Comparison of ENCODE assay signal across 9 cellular contexts in the genomic region with DNA sequence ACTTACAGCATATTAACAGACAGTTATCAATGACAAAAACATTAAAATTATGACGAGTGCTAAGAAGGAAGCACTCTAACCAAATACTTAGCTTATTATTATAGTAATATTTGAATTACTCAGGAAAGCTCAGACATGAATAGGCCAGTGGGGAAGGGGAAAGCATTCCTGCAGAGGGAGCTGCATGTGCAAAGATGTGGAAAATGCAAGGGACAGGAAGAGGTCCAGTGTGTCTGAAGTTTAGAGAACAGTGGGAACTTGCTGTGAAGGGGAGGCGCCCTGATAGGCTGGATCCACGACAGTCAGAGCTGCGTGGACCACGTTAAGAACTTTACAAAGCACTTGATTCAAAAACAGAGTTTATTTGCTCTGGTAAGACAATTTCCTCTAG. TPM values are rescaled to one million over a fixed set of nuclear protein-coding genes. Genes with fewer than 3 reads are reported as not detected.
DNase-seq lines count a peak whose midpoint lies in the region; ATAC-seq and TF ChIP-seq lines count a peak whose summit lies in the region.
"Had no signal": no experiment of that assay in that cellular context is flagged by ENCODE, and none has a peak within 500 bp of the region (broad histone marks: within the 10 kb centered on the region; RNA-seq: fewer than 3 reads in every experiment).

No MANE protein-coding gene starts in this region.

- no peaks in the 10 kb centered on the region for H3K9me3 ChIP-seq in duodenal mucosa (ENCODE audit: control insufficient read depth in 1 of 2, low read length in 2 of 2)
- no peaks in the 10 kb centered on the region for H3K9me3 ChIP-seq in spleen

- TF ChIP-seq POLR2A in spleen (IDR thresholded peaks at IDR 0.05): no peak

- TF ChIP-seq CTCF in spleen (IDR thresholded peaks at IDR 0.05 in 8 of 11, conservative IDR thresholded peaks at IDR 0.05 in 3 of 11): no peak

- DNase-seq in NCI-H82 (lab: John Stamatoyannopoulos, UW): peak; percentile 40
- no peak for DNase-seq in NCI-H82 treated with DMSO at 0.1 percent for 48 hours (lab: John Stamatoyannopoulos, UW; ENCODE audit: unreplicated experiment)
- DNase-seq in NCI-H2227 (lab: John Stamatoyannopoulos, UW; ENCODE audit: unreplicated experiment): peak; percentile 12
- DNase-seq in spleen: no peak
- DNase-seq in amniotic stem cell (lab: John Stamatoyannopoulos, UW): no peak
- DNase-seq: T-helper 9 cell had no signal

- no peaks in the 10 kb centered on the region for H3K36me3 ChIP-seq in duodenal mucosa (ENCODE audit: control insufficient read depth in 1 of 2, insufficient read depth in 2 of 2, low read length in 2 of 2)
- no peaks in the 10 kb centered on the region for H3K36me3 ChIP-seq in spleen

- intact Hi-C loops in spleen (cut with DNase I; ENCODE audit: low total_unique reads): no loop called here

- H3K27me3 ChIP-seq in duodenal mucosa (ENCODE audit: control insufficient read depth in 1 of 2, insufficient read depth in 2 of 2, low read length in 2 of 2) (no peaks in the 10 kb centered on the region), spleen (replicated peaks in 1 of 7) (peaks cover 0 to 18% (median 0%) of the 10 kb centered on the region in 7 donors)

- H3K4me3 ChIP-seq in duodenal mucosa (ENCODE audit: low read depth in 1 of 2, low read length in 2 of 2) (peak overlapping the region; percentile 93), spleen (peak overlapping the region in 5 of 8 donors; percentile 76 to 97 (median 89))

- 23 to 40% (median 30%) methylated on average over 5 of the region's 5 CpGs for WGBS in spleen, 5 donors

- no peak overlapping the region for H3K9ac ChIP-seq in duodenal mucosa (ENCODE audit: low read depth in 1 of 2, low read length in 2 of 2)

- H3K27ac ChIP-seq in duodenal mucosa (ENCODE audit: low read depth, low read length) (no peak overlapping the region), spleen (peak overlapping the region in 3 of 8 donors; percentile 88 to 93 (median 93))

- no peak for ATAC-seq in GM18502 (IDR thresholded peaks at IDR 0.05; ENCODE audit: poor library complexity, unreplicated experiment)
- ATAC-seq in HG03159 (IDR thresholded peaks at IDR 0.05; ENCODE audit: unreplicated experiment): no peak

- H3K4me1 ChIP-seq in duodenal mucosa (ENCODE audit: control insufficient read depth in 1 of 2, insufficient read depth in 2 of 2, low read length in 2 of 2) (peaks cover 3 to 9% of the 10 kb centered on the region in 2 donors), spleen (peaks cover 8 to 29% (median 19%) of the 10 kb centered on the region in 6 donors)

RNA-seq across cellular contexts. Expression of a gene that starts 1.2 kb away (rescaled TPM):
- total RNA-seq in spleen: 10 to 100 TPM; 15.7 to 26.3 (median 17.7) TPM
- polyA plus RNA-seq in spleen: 1 to 10 TPM; 1.4 to 2.1 (median 1.7) TPM

RNA-seq across cellular contexts. Expression of a gene that starts 16.2 kb away (rescaled TPM):
- total RNA-seq in spleen: 10 to 100 TPM; 37.2 to 81.5 (median 47.4) TPM
- 10 to 100 TPM; 12.4 to 13.4 (median 12.8) TPM for polyA plus RNA-seq in spleen

Comparison
In these comparisons a context has a peak if more than half of its experiments do, and no peak if none do; other contexts are left out.
1. DNase-seq: peak in NCI-H82 (single experiment) and NCI-H2227 (single experiment); none in NCI-H82 treated with DMSO at 0.1 percent for 48 hours (single experiment), spleen (single experiment) and amniotic stem cell (single experiment).